15 cellular contexts compared by ENCODE assay signal in the genomic region with DNA sequence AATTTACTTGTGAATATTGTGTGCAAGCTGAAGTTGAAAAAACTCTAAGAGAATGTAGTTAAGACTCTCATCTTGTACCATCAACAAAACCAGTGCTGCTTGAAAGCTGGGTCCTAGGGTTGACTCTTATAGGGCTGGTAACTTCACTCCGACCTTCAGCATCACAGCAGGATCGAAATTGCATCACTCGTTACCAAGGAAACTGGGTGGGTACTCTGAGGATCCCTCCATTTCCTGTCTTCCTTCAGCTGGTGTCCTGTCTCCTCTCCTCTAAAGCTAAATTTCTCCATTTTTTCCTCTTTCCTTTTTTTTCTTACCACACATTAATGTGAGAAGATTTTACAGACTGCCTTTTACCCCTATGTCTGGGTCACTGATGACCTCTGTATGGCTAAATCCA. TPM values are rescaled to one million over a fixed set of nuclear protein-coding genes. Genes with fewer than 3 reads are reported as not detected.
DNase-seq lines count a peak whose midpoint lies in the region; ATAC-seq lines count a peak whose summit lies in the region.
"Had no signal": no experiment of that assay in that cellular context is flagged by ENCODE, and none has a peak within 500 bp of the region (broad histone marks: within the 10 kb centered on the region; RNA-seq: fewer than 3 reads in every experiment).

No MANE protein-coding gene starts in this region.

- ATAC-seq in activated naive CD4-positive, alpha-beta T cell treated with anti-CD3 and anti-CD28 coated beads, Interleukin-2, amount 50 U/mL, for 72 hours: no peak
- no peak for ATAC-seq in stimulated activated naive CD8-positive, alpha-beta T cell treated with anti-CD3 and anti-CD28 coated beads, Interleukin-15, amount 100 ng/mL, for 72 hours
- no peak for ATAC-seq in HG02970 (IDR thresholded peaks at IDR 0.05; ENCODE audit: low FRiP score, unreplicated experiment)
- ATAC-seq: body of pancreas, HCT116 had no signal

- H3K27me3 Mint-ChIP-seq in activated naive CD4-positive, alpha-beta T cell treated with anti-CD3 and anti-CD28 coated beads for 36 hours (ENCODE audit: low read depth): no peaks in the 10 kb centered on the region
- H3K27me3 Mint-ChIP-seq in dendritic cell treated with granulocyte-macrophage colony-stimulating factor and Interleukin-4, amounts not matched to agents 40 ng/mL and 50 ng/mL, for 4 days: no peaks in the 10 kb centered on the region
- H3K27me3 Mint-ChIP-seq in stimulated activated naive CD8-positive, alpha-beta T cell treated with anti-CD3 and anti-CD28 coated beads, Interleukin-15, amount 100 ng/mL, for 72 hours: no peaks in the 10 kb centered on the region

- peaks cover 30% of the 10 kb centered on the region for H3K4me1 Mint-ChIP-seq in activated naive CD4-positive, alpha-beta T cell treated with anti-CD3 and anti-CD28 coated beads for 36 hours (ENCODE audit: low read depth)
- peaks cover 38% of the 10 kb centered on the region for H3K4me1 Mint-ChIP-seq in dendritic cell treated with granulocyte-macrophage colony-stimulating factor and Interleukin-4, amounts not matched to agents 40 ng/mL and 50 ng/mL, for 4 days (ENCODE audit: low read depth)
- peaks cover 37% of the 10 kb centered on the region for H3K4me1 Mint-ChIP-seq in stimulated activated naive CD8-positive, alpha-beta T cell treated with anti-CD3 and anti-CD28 coated beads, Interleukin-15, amount 100 ng/mL, for 72 hours

- no peaks in the 10 kb centered on the region for H3K9me3 Mint-ChIP-seq in activated naive CD4-positive, alpha-beta T cell treated with anti-CD3 and anti-CD28 coated beads for 36 hours
- H3K9me3 Mint-ChIP-seq in activated naive CD4-positive, alpha-beta T cell treated with anti-CD3 and anti-CD28 coated beads, Interleukin-2, amount 50 U/mL, for 72 hours: no peaks in the 10 kb centered on the region
- no peaks in the 10 kb centered on the region for H3K9me3 Mint-ChIP-seq in dendritic cell treated with granulocyte-macrophage colony-stimulating factor and Interleukin-4, amounts not matched to agents 40 ng/mL and 50 ng/mL, for 4 days
- no peaks in the 10 kb centered on the region for H3K9me3 Mint-ChIP-seq in stimulated activated naive CD8-positive, alpha-beta T cell treated with anti-CD3 and anti-CD28 coated beads, Interleukin-15, amount 100 ng/mL, for 72 hours

- peak; percentile 21 for DNase-seq in activated naive CD4-positive, alpha-beta T cell treated with anti-CD3 and anti-CD28 coated beads for 36 hours
- DNase-seq in activated naive CD4-positive, alpha-beta T cell treated with anti-CD3 and anti-CD28 coated beads, Interleukin-2, amount 50 U/mL, for 72 hours (ENCODE audit: low spot score in 2 of 2): no peak
- DNase-seq in MV-4-11 (lab: John Stamatoyannopoulos, UW) (peak; percentile 80), NCI-H2196 (lab: John Stamatoyannopoulos, UW; ENCODE audit: unreplicated experiment) (no peak), activated gamma-delta T cell (lab: John Stamatoyannopoulos, UW) (no peak)
- no peak for DNase-seq in stimulated activated naive CD8-positive, alpha-beta T cell treated with anti-CD3 and anti-CD28 coated beads, Interleukin-15, amount 100 ng/mL, for 72 hours
- DNase-seq: body of pancreas; effector memory CD4-positive, alpha-beta T cell; kidney glomerular epithelial cell; NCI-H446; RPMI8226; stimulated activated CD4-positive, alpha-beta T cell treated with anti-CD3 and anti-CD28 coated beads, Interleukin-1b, Interleukin-23, amount 100 ng/mL, for 48 hours had no signal

- CTCF ChIA-PET in activated naive CD4-positive, alpha-beta T cell treated with anti-CD3 and anti-CD28 coated beads for 36 hours (lab: Charles Lee): interaction anchor here (1.0 to 1.1 kb wide), 4 partner anchors 15 to 128 kb away, joined by 3 to 6 read pairs (median 4); no protein-coding TSS in a partner anchor

- intact Hi-C loops in activated naive CD4-positive, alpha-beta T cell treated with anti-CD3 and anti-CD28 coated beads for 36 hours (cut with micrococcal nuclease): no loop called here
- intact Hi-C loops in dendritic cell treated with granulocyte-macrophage colony-stimulating factor and Interleukin-4, amounts not matched to agents 40 ng/mL and 50 ng/mL, for 4 days (cut with micrococcal nuclease): loop anchor here (5.0 kb wide), 1 partner anchor 52 kb away; no protein-coding TSS in a partner anchor

- H3K27ac Mint-ChIP-seq in activated naive CD4-positive, alpha-beta T cell treated with anti-CD3 and anti-CD28 coated beads for 36 hours: no peak overlapping the region
- H3K27ac Mint-ChIP-seq in activated naive CD4-positive, alpha-beta T cell treated with anti-CD3 and anti-CD28 coated beads, Interleukin-2, amount 50 U/mL, for 72 hours: no peak overlapping the region
- H3K27ac Mint-ChIP-seq in dendritic cell treated with granulocyte-macrophage colony-stimulating factor and Interleukin-4, amounts not matched to agents 40 ng/mL and 50 ng/mL, for 4 days: peak overlapping the region; percentile 58
- H3K27ac Mint-ChIP-seq in stimulated activated naive CD8-positive, alpha-beta T cell treated with anti-CD3 and anti-CD28 coated beads, Interleukin-15, amount 100 ng/mL, for 72 hours: peak overlapping the region; percentile 82 to 89

- no peak overlapping the region for H3K4me3 Mint-ChIP-seq in activated naive CD4-positive, alpha-beta T cell treated with anti-CD3 and anti-CD28 coated beads for 36 hours
- no peak overlapping the region for H3K4me3 Mint-ChIP-seq in dendritic cell treated with granulocyte-macrophage colony-stimulating factor and Interleukin-4, amounts not matched to agents 40 ng/mL and 50 ng/mL, for 4 days
- H3K4me3 Mint-ChIP-seq in stimulated activated naive CD8-positive, alpha-beta T cell treated with anti-CD3 and anti-CD28 coated beads, Interleukin-15, amount 100 ng/mL, for 72 hours: peak overlapping the region; percentile 26 to 27

- peaks cover 4% of the 10 kb centered on the region for H3K36me3 Mint-ChIP-seq in activated naive CD4-positive, alpha-beta T cell treated with anti-CD3 and anti-CD28 coated beads for 36 hours (ENCODE audit: low read depth)
- peaks cover 0 to 37% of the 10 kb centered on the region in 2 donors for H3K36me3 Mint-ChIP-seq in activated naive CD4-positive, alpha-beta T cell treated with anti-CD3 and anti-CD28 coated beads, Interleukin-2, amount 50 U/mL, for 72 hours
- H3K36me3 Mint-ChIP-seq in dendritic cell treated with granulocyte-macrophage colony-stimulating factor and Interleukin-4, amounts not matched to agents 40 ng/mL and 50 ng/mL, for 4 days (ENCODE audit: low read depth): peaks cover 19% of the 10 kb centered on the region

RNA-seq across cellular contexts. Expression of gene APH1B, which starts 3.0 kb away (rescaled TPM):
- 1 to 10 TPM; 6.7 to 8.6 TPM for total RNA-seq in activated naive CD4-positive, alpha-beta T cell treated with anti-CD3 and anti-CD28 coated beads for 36 hours
- total RNA-seq in activated naive CD4-positive, alpha-beta T cell treated with anti-CD3 and anti-CD28 coated beads, Interleukin-2, amount 50 U/mL, for 72 hours: 10 to 100 TPM in 1 of 2 donors, 1 to 10 TPM in 1; 2.6 to 14.7 TPM

Comparison
In these comparisons a context has a peak if more than half of its experiments do, and no peak if none do; other contexts are left out.
1. DNase-seq: peak in activated naive CD4-positive, alpha-beta T cell treated with anti-CD3 and anti-CD28 coated beads for 36 hours (single experiment) and MV-4-11 (single experiment); none in activated naive CD4-positive, alpha-beta T cell treated with anti-CD3 and anti-CD28 coated beads, Interleukin-2, amount 50 U/mL, for 72 hours (0 of 2), stimulated activated naive CD8-positive, alpha-beta T cell treated with anti-CD3 and anti-CD28 coated beads, Interleukin-15, amount 100 ng/mL, for 72 hours (0 of 2), NCI-H2196 (single experiment) and activated gamma-delta T cell (single experiment).
2. H3K27ac Mint-ChIP-seq: peak in dendritic cell treated with granulocyte-macrophage colony-stimulating factor and Interleukin-4, amounts not matched to agents 40 ng/mL and 50 ng/mL, for 4 days (single experiment) and stimulated activated naive CD8-positive, alpha-beta T cell treated with anti-CD3 and anti-CD28 coated beads, Interleukin-15, amount 100 ng/mL, for 72 hours (2 of 2); none in activated naive CD4-positive, alpha-beta T cell treated with anti-CD3 and anti-CD28 coated beads for 36 hours (single experiment) and activated naive CD4-positive, alpha-beta T cell treated with anti-CD3 and anti-CD28 coated beads, Interleukin-2, amount 50 U/mL, for 72 hours (0 of 2).
3. H3K4me3 Mint-ChIP-seq: peak in stimulated activated naive CD8-positive, alpha-beta T cell treated with anti-CD3 and anti-CD28 coated beads, Interleukin-15, amount 100 ng/mL, for 72 hours (2 of 2); none in activated naive CD4-positive, alpha-beta T cell treated with anti-CD3 and anti-CD28 coated beads for 36 hours (single experiment) and dendritic cell treated with granulocyte-macrophage colony-stimulating factor and Interleukin-4, amounts not matched to agents 40 ng/mL and 50 ng/mL, for 4 days (single experiment).